1 cellular context compared by ENCODE assay signal in the genomic region with DNA sequence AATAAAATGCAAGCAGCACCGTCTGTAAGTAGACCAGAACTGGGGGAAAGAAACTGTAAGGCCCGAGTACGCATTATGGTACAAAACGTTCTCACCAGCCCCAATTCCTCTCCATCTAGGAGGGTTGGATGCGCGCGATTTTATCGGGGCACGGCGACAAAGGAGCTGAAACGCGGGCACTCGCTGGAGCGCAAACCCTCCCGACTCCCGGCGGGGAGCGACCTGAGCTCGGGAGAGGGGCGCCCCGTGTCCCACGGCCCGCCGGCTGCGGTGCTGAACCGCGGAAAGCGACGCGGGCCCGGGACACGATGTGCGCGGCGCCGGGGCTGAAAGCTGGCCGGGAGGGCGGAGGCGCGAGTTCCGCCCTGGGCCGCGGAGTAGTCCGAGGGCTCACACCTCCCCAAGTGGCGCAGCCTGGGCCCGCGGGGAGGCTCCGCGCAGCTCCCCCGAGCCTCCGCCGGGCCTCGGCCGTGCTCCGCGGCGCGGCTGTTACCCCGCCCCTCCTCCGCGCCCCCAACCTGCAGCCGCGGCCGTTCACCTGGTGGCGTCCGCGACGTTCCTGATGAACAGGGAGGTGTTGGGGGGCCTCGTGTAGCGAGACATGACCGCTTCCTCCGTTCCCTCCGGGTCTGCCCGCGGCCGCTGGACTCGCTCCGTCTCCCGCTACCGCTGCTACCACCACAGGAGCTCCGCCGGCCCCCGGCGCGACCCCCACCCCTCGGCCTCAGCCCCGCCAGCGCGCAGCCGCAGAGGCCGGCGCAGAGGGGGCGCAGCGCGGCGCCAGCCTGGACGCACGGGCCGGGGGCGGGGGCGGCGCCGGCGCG.
TF ChIP-seq lines count a peak whose summit lies in the region.

Gene SRSF12 (minus strand): TSS at position 787 of the 824 bp plus-strand sequence. CDS start 184 bp downstream, at position 603.

TF ChIP-seq in HepG2, 621 proteins besides CTCF, POLR2A, EP300 and RAD21 (continued from another document and continues in another):
- TF ChIP-seq ZNF510 (CRISPR knock-in tag; IDR thresholded peaks at IDR 0.05; ENCODE audit: low read depth) (no peak), FOXM1 (CRISPR knock-in tag; IDR thresholded peaks at IDR 0.05) (no peak), ZSCAN20 (CRISPR knock-in tag; IDR thresholded peaks at IDR 0.05; ENCODE audit: borderline replicate concordance) (peak; percentile 78; the same call in 1 of the 2 replicates), RBM22 (optimal IDR thresholded peaks at IDR 0.05; ENCODE audit: low read length) (no peak), ZNF687 (CRISPR knock-in tag; IDR thresholded peaks at IDR 0.05) (peak; percentile 82), ZXDC (CRISPR knock-in tag; IDR thresholded peaks at IDR 0.05) (no peak), ZNF644 (CRISPR knock-in tag; IDR thresholded peaks at IDR 0.05; ENCODE audit: low read depth) (no peak), SCMH1 (CRISPR knock-in tag; IDR thresholded peaks at IDR 0.05; ENCODE audit: borderline replicate concordance) (no peak), FOXA3 (CRISPR knock-in tag; IDR thresholded peaks at IDR 0.05) (no peak), KLF11 (CRISPR knock-in tag; IDR thresholded peaks at IDR 0.05) (no peak), ZNF331 (CRISPR knock-in tag; IDR thresholded peaks at IDR 0.05) (peak; percentile 37; the same call in 1 of the 2 replicates), SIX4 (CRISPR knock-in tag; IDR thresholded peaks at IDR 0.05) (no peak), ZNF34 (CRISPR knock-in tag; IDR thresholded peaks at IDR 0.05; ENCODE audit: borderline replicate concordance) (no peak), FOXA1 (IDR thresholded peaks at IDR 0.05) (no peak), FOXA1 (CRISPR knock-in tag; IDR thresholded peaks at IDR 0.05) (no peak), ZFP90 (CRISPR knock-in tag; IDR thresholded peaks at IDR 0.05; ENCODE audit: borderline replicate concordance) (no peak), SP4 (CRISPR knock-in tag; IDR thresholded peaks at IDR 0.05) (0 out of 2 replicates have a peak, but pooled peaks have one; percentile 30), NFKB2 (CRISPR knock-in tag; IDR thresholded peaks at IDR 0.05; ENCODE audit: borderline replicate concordance) (peak; percentile 51; the same call in 1 of the 2 replicates), GTF3A (CRISPR knock-in tag; conservative IDR thresholded peaks at IDR 0.05) (no peak), ZNF792 (CRISPR knock-in tag; IDR thresholded peaks at IDR 0.05) (no peak), XBP1 (CRISPR knock-in tag; IDR thresholded peaks at IDR 0.05) (no peak), SMAD1 (CRISPR knock-in tag; IDR thresholded peaks at IDR 0.05; ENCODE audit: borderline replicate concordance, low read depth) (0 out of 2 replicates have a peak, but pooled peaks have one; percentile 47), PCBP1 (IDR thresholded peaks at IDR 0.05; ENCODE audit: borderline replicate concordance, low read depth, low read length) (no peak), BORCS8-MEF2B (CRISPR knock-in tag; IDR thresholded peaks at IDR 0.05) (no peak), KLF12 (CRISPR knock-in tag; IDR thresholded peaks at IDR 0.05; ENCODE audit: borderline replicate concordance) (no peak; the same call in 1 of the 2 replicates), ZFX (CRISPR knock-in tag; IDR thresholded peaks at IDR 0.05; ENCODE audit: low read depth) (peak; percentile 59), NR2F1 (CRISPR knock-in tag; IDR thresholded peaks at IDR 0.05) (no peak), HOXA3 (CRISPR knock-in tag; IDR thresholded peaks at IDR 0.05) (peak; percentile 65; the same call in 1 of the 2 replicates), ZNF720 (CRISPR knock-in tag; IDR thresholded peaks at IDR 0.05) (no peak), STAT6 (CRISPR knock-in tag; IDR thresholded peaks at IDR 0.05; ENCODE audit: borderline replicate concordance) (no peak)
- TF ChIP-seq, protein P1, sequence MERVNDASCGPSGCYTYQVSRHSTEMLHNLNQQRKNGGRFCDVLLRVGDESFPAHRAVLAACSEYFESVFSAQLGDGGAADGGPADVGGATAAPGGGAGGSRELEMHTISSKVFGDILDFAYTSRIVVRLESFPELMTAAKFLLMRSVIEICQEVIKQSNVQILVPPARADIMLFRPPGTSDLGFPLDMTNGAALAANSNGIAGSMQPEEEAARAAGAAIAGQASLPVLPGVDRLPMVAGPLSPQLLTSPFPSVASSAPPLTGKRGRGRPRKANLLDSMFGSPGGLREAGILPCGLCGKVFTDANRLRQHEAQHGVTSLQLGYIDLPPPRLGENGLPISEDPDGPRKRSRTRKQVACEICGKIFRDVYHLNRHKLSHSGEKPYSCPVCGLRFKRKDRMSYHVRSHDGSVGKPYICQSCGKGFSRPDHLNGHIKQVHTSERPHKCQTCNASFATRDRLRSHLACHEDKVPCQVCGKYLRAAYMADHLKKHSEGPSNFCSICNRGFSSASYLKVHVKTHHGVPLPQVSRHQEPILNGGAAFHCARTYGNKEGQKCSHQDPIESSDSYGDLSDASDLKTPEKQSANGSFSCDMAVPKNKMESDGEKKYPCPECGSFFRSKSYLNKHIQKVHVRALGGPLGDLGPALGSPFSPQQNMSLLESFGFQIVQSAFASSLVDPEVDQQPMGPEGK (CRISPR knock-in tag; IDR thresholded peaks at IDR 0.05): peak; percentile 55
- TF ChIP-seq, protein P2, sequence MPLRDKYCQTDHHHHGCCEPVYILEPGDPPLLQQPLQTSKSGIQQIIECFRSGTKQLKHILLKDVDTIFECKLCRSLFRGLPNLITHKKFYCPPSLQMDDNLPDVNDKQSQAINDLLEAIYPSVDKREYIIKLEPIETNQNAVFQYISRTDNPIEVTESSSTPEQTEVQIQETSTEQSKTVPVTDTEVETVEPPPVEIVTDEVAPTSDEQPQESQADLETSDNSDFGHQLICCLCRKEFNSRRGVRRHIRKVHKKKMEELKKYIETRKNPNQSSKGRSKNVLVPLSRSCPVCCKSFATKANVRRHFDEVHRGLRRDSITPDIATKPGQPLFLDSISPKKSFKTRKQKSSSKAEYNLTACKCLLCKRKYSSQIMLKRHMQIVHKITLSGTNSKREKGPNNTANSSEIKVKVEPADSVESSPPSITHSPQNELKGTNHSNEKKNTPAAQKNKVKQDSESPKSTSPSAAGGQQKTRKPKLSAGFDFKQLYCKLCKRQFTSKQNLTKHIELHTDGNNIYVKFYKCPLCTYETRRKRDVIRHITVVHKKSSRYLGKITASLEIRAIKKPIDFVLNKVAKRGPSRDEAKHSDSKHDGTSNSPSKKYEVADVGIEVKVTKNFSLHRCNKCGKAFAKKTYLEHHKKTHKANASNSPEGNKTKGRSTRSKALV (CRISPR knock-in tag; IDR thresholded peaks at IDR 0.05): peak; percentile 96
- TF ChIP-seq, protein P3, sequence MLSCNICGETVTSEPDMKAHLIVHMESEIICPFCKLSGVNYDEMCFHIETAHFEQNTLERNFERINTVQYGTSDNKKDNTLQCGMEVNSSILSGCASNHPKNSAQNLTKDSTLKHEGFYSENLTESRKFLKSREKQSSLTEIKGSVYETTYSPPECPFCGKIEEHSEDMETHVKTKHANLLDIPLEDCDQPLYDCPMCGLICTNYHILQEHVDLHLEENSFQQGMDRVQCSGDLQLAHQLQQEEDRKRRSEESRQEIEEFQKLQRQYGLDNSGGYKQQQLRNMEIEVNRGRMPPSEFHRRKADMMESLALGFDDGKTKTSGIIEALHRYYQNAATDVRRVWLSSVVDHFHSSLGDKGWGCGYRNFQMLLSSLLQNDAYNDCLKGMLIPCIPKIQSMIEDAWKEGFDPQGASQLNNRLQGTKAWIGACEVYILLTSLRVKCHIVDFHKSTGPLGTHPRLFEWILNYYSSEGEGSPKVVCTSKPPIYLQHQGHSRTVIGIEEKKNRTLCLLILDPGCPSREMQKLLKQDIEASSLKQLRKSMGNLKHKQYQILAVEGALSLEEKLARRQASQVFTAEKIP (CRISPR knock-in tag; IDR thresholded peaks at IDR 0.05; ENCODE audit: borderline replicate concordance): no peak
- TF ChIP-seq, protein P4, sequence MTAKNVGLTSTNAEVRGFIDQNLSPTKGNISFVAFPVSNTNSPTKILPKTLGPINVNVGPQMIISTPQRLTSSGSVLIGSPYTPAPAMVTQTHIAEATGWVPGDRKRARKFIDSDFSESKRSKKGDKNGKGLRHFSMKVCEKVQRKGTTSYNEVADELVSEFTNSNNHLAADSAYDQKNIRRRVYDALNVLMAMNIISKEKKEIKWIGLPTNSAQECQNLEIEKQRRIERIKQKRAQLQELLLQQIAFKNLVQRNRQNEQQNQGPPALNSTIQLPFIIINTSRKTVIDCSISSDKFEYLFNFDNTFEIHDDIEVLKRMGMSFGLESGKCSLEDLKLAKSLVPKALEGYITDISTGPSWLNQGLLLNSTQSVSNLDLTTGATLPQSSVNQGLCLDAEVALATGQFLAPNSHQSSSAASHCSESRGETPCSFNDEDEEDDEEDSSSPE (CRISPR knock-in tag; IDR thresholded peaks at IDR 0.05): peak; percentile 34; the same call in 1 of the 2 replicates
- TF ChIP-seq, protein P5, sequence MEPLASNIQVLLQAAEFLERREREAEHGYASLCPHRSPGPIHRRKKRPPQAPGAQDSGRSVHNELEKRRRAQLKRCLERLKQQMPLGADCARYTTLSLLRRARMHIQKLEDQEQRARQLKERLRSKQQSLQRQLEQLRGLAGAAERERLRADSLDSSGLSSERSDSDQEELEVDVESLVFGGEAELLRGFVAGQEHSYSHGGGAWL (CRISPR knock-in tag; IDR thresholded peaks at IDR 0.05): peak; percentile 63; the same call in 1 of the 2 replicates
- TF ChIP-seq, protein P6, sequence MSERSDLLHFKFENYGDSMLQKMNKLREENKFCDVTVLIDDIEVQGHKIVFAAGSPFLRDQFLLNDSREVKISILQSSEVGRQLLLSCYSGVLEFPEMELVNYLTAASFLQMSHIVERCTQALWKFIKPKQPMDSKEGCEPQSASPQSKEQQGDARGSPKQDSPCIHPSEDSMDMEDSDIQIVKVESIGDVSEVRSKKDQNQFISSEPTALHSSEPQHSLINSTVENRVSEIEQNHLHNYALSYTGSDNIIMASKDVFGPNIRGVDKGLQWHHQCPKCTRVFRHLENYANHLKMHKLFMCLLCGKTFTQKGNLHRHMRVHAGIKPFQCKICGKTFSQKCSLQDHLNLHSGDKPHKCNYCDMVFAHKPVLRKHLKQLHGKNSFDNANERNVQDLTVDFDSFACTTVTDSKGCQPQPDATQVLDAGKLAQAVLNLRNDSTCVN (CRISPR knock-in tag; IDR thresholded peaks at IDR 0.05; ENCODE audit: borderline replicate concordance): no peak
